ENCODE assay signal across 15 cellular contexts in the genomic region with DNA sequence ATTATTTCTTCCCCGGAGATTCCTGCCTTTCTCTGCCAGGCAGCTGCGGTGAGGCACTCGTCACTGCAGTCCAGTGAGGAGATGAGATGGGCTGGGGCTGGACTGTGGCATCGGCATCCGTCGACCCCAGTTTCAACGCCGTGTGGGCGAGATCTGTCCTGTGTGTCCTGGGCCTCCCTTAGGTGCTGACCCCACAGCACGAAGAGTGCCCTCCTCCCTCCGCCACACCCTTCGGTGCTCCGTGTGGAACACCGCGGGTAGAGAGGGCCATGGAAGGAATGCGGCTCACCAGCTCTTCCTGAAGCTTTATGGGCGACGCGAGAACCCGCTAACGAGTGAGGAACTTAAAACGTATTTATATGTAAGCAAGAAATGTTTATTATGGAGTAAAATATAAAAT. TPM values are rescaled to one million over a fixed set of nuclear protein-coding genes. Genes with fewer than 3 reads are reported as not detected.
A peak's percentile ranks its signal among the peaks of the same experiment; 100 is the strongest.
DNase-seq lines count a peak whose midpoint lies in the region; ATAC-seq and TF ChIP-seq lines count a peak whose summit lies in the region.
"Had no signal": no experiment of that assay in that cellular context is flagged by ENCODE, and none has a peak within 500 bp of the region (broad histone marks: within the 10 kb centered on the region; RNA-seq: fewer than 3 reads in every experiment).

No MANE protein-coding gene starts in this region.

- ATAC-seq in left lung (no peak), GM18517 (IDR thresholded peaks at IDR 0.05; ENCODE audit: unreplicated experiment) (no peak), body of pancreas (no peak)
- ATAC-seq: GM23338 had no signal

- H3K9me3 ChIP-seq in Peyer's patch (no peaks in the 10 kb centered on the region), left lung (no peaks in the 10 kb centered on the region), body of pancreas (no peaks in the 10 kb centered on the region)

- H3K27me3 ChIP-seq in Peyer's patch (no peaks in the 10 kb centered on the region), left lung (no peaks in the 10 kb centered on the region), body of pancreas (no peaks in the 10 kb centered on the region)

- no peak overlapping the region for H3K27ac ChIP-seq in Peyer's patch
- no peak overlapping the region for H3K27ac ChIP-seq in left lung
- no peak overlapping the region for H3K27ac ChIP-seq in body of pancreas
- H3K27ac ChIP-seq: 22Rv1 had no signal

- no peak overlapping the region for H3K4me3 ChIP-seq in Peyer's patch
- no peak overlapping the region for H3K4me3 ChIP-seq in left lung
- no peak overlapping the region for H3K4me3 ChIP-seq in body of pancreas
- H3K4me3 ChIP-seq: GM23338 had no signal

- 93 to 95% methylated on average over 22 of the region's 22 CpGs for WGBS in body of pancreas, 2 donors

- intact Hi-C loops in left lung (cut with DNase I), result no loop called here
- intact Hi-C loops in posterior vena cava (cut with DNase I), result no loop called here
- intact Hi-C loops in body of pancreas (cut with DNase I), result no loop called here

- H3K4me1 ChIP-seq in Peyer's patch, result peaks cover 0 to 17% (median 10%) of the 10 kb centered on the region in 4 donors
- H3K4me1 ChIP-seq in left lung, result peaks cover 3 to 19% of the 10 kb centered on the region in 2 donors
- H3K4me1 ChIP-seq in body of pancreas, result no peaks in the 10 kb centered on the region
- H3K4me1 ChIP-seq: Caco-2 had no signal

- TF ChIP-seq POLR2A in Peyer's patch (IDR thresholded peaks at IDR 0.05) (no peak), body of pancreas (IDR thresholded peaks at IDR 0.05) (no peak)

- DNase-seq in activated T-cell treated with anti-CD3 and anti-CD28 coated beads, Interleukin-2, amount 50 U/mL, for 1 hour, result peak; percentile 11
- DNase-seq in activated T-cell treated with anti-CD3 and anti-CD28 coated beads for 4 hours, result no peak
- peak in 2 of 3 donors; percentile 25 to 37 for DNase-seq in Peyer's patch
- DNase-seq in left lung, result peak; percentile 29 to 57
- DNase-seq in posterior vena cava (ENCODE audit: low spot score), result peak; percentile 72
- no peak for DNase-seq in body of pancreas
- no peak for DNase-seq in NCI-H187 (lab: John Stamatoyannopoulos, UW)
- DNase-seq: Caco-2; CD8-positive, alpha-beta memory T cell; DND-41; GDM1; H7 had no signal

- no peak for TF ChIP-seq CTCF in Peyer's patch (IDR thresholded peaks at IDR 0.05)
- no peak for TF ChIP-seq CTCF in left lung (IDR thresholded peaks at IDR 0.05)
- TF ChIP-seq CTCF in body of pancreas (IDR thresholded peaks at IDR 0.05), result no peak

- H3K36me3 ChIP-seq in Peyer's patch, result peaks cover 0 to 76% (median 0%) of the 10 kb centered on the region in 3 donors
- H3K36me3 ChIP-seq in left lung, result peaks cover 0 to 77% of the 10 kb centered on the region in 2 donors
- H3K36me3 ChIP-seq in body of pancreas (replicated peaks in 1 of 2; ENCODE audit: insufficient read depth in 1 of 2, low read depth in 2 of 2), result peaks cover 0 to 15% of the 10 kb centered on the region in 2 donors

RNA-seq across cellular contexts. Expression of gene ACSF3, which starts 17.6 kb away (rescaled TPM):
- total RNA-seq in Peyer's patch (100 to 1,000 TPM in 2 of 4 donors, 10 to 100 TPM in 2; 94.6 to 120 (median 108) TPM), left lung (10 to 100 TPM; 34.4 to 38.4 TPM), posterior vena cava (10 to 100 TPM; 19.1 to 21.4 TPM), body of pancreas (10 to 100 TPM; 22.1 to 48.8 TPM)

Comparison
In these comparisons a context has a peak if more than half of its experiments do, and no peak if none do; other contexts are left out.
1. DNase-seq: peak in activated T-cell treated with anti-CD3 and anti-CD28 coated beads, Interleukin-2, amount 50 U/mL, for 1 hour (single experiment), Peyer's patch (2 of 3), left lung (2 of 2) and posterior vena cava (single experiment); none in activated T-cell treated with anti-CD3 and anti-CD28 coated beads for 4 hours (single experiment), body of pancreas (0 of 4) and NCI-H187 (0 of 2).